20 cellular contexts compared by ENCODE assay signal in genomic region chr2:195871326-195871725, GRCh38.
"Had no signal": no experiment of that assay in that cellular context is flagged by ENCODE, and none has a peak within 500 bp of the region (broad histone marks: within the 10 kb centered on the region; RNA-seq: fewer than 3 reads in every experiment).

No MANE protein-coding gene starts in this region.

- H3K27me3 ChIP-seq: dorsolateral prefrontal cortex, right atrium auricular region, stomach, thyroid gland had no signal

- DNase-seq: cortex of kidney; dorsolateral prefrontal cortex; effector CD4-positive, alpha-beta T cell; left ventricle myocardium superior; lower lobe of right lung; naive thymus-derived CD8-positive, alpha-beta T cell; nephron progenitor cell; nucleus accumbens; stimulated activated CD4-positive, alpha-beta T cell treated with anti-CD3 and anti-CD28 coated beads, Interleukin-15, amount 100 ng/mL, for 24 hours; stimulated activated CD4-positive, alpha-beta T cell treated with anti-CD3 and anti-CD28 coated beads, Interleukin-4, amount 100 ng/mL, for 1 hour; stimulated activated CD8-positive, alpha-beta memory T cell treated with anti-CD3 and anti-CD28 coated beads, Interleukin-4, amount 100 ng/mL, for 48 hours; stimulated activated naive CD4-positive, alpha-beta T cell treated with Interleukin-2 at 50 U/mL for 16 hours; stomach; thyroid gland; trophoblast cell had no signal

- H3K4me1 ChIP-seq: lower lobe of right lung, prostate gland, right atrium auricular region, stomach, thyroid gland had no signal

- FAIRE-seq: frontal cortex, keratinocyte had no signal

- H3K36me3 ChIP-seq: lower lobe of right lung, prostate gland, right atrium auricular region, stomach, thyroid gland had no signal

- H3K9me3 ChIP-seq: lower lobe of right lung, prostate gland, right atrium auricular region, stomach, thyroid gland had no signal

- H3K4me3 ChIP-seq: dorsolateral prefrontal cortex, lower lobe of right lung, prostate gland, right atrium auricular region, skin epidermis, stomach, thyroid gland had no signal

- H3K27ac ChIP-seq: dorsolateral prefrontal cortex, lower lobe of right lung, prostate gland, right atrium auricular region, skin epidermis, stomach, thyroid gland had no signal
